ENCODE assay signal across 1 cellular context in the genomic region with DNA sequence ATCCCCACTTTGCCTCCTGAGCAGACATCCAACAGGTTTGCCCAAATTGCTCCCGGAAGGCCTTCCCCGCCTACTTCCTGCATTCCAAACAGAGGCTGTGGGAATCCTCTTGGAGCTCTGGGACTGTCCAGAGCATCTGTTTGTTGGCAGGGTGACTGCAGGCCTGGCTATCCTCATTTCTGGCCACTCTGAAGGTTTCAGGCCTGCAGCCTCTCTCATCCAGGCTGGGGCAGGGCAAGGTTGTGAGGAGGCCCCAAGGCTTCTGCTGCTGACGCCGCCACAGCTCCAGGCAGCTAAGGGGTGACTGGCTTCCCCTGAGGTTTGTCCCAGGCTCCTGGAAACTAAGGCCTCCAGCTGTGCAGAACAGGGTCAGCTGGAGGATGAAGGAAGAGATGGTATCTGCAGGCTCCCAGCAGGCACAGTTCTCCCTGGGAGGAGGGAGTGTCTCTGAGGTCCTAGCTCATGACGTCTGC.
A peak's percentile ranks its signal among the peaks of the same experiment; 100 is the strongest.
TF ChIP-seq lines count a peak whose summit lies in the region.

No MANE protein-coding gene starts in this region.

TF ChIP-seq in SK-N-SH treated with all-trans-retinoic acid at 6 μM for 48 hours, 23 proteins besides CTCF, POLR2A, EP300 and RAD21 (continued from another document):
- TF ChIP-seq TSHZ2 (CRISPR knock-in tag; IDR thresholded peaks at IDR 0.05) (0 out of 2 replicates have a peak, but pooled peaks have one; percentile 46), ZNF70 (CRISPR knock-in tag; IDR thresholded peaks at IDR 0.05) (no peak; the same call in 1 of the 2 replicates), ZNF565 (CRISPR knock-in tag; conservative IDR thresholded peaks at IDR 0.05; ENCODE audit: low read depth) (no peak), TCF4 (CRISPR knock-in tag; IDR thresholded peaks at IDR 0.05; ENCODE audit: borderline replicate concordance) (peak; percentile 85)
- TF ChIP-seq, protein P1, sequence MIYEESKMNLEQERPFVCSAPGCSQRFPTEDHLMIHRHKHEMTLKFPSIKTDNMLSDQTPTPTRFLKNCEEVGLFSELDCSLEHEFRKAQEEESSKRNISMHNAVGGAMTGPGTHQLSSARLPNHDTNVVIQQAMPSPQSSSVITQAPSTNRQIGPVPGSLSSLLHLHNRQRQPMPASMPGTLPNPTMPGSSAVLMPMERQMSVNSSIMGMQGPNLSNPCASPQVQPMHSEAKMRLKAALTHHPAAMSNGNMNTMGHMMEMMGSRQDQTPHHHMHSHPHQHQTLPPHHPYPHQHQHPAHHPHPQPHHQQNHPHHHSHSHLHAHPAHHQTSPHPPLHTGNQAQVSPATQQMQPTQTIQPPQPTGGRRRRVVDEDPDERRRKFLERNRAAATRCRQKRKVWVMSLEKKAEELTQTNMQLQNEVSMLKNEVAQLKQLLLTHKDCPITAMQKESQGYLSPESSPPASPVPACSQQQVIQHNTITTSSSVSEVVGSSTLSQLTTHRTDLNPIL (CRISPR knock-in tag; IDR thresholded peaks at IDR 0.05; ENCODE audit: low read depth): no peak
TF ChIP-seq in SK-N-SH treated with all-trans-retinoic acid at 6 μM for 48 hours: peak in this region for 2.
